14 cellular contexts compared by ENCODE assay signal in the genomic region with DNA sequence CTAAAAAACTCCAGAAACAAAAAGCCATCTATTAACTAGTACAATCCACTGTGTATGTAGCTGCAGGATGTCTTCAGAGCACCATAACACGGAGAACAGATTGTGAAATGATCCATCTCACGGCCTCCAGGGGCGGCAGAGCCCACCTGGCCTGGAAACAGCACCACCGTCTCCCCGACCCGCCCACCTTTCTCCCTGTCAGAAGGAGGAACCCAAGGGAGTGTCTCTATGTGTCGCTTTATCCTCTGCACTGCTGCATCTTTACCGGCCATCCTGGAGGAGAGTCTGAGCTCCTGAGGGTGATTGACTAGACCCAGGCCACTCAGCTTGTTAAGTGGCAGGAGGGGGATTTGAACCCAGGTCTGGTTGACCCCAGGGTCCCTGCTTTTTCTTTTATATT.
"Had no signal": no experiment of that assay in that cellular context is flagged by ENCODE, and none has a peak within 500 bp of the region (broad histone marks: within the 10 kb centered on the region; RNA-seq: fewer than 3 reads in every experiment).

No MANE protein-coding gene starts in this region.

- H3K9me3 ChIP-seq: vagina had no signal

- H3K27me3 ChIP-seq: brain microvascular endothelial cell, vagina had no signal

- H3K27ac ChIP-seq: brain microvascular endothelial cell, left ventricle myocardium inferior, tibial nerve, vagina had no signal

- H3K4me3 ChIP-seq: left ventricle myocardium inferior, tibial nerve, vagina had no signal

- H3K4me3 Mint-ChIP-seq: activated CD8-positive, alpha-beta T cell treated with anti-CD3 and anti-CD28 coated beads for 36 hours; activated naive CD8-positive, alpha-beta T cell treated with anti-CD3 and anti-CD28 coated beads for 36 hours; activated T-helper 1 cell treated with anti-CD3 and anti-CD28 coated beads, Interleukin-12 subunit alpha, Interleukin-12 subunit beta, Interleukin-2, Interleukin-4 antibody, amounts not matched to agents 30 ng/mL and 10 ng/mL and 1 ng/mL, durations not matched to agents 14 hours and 24 hours and 36 hours; naive thymus-derived CD8-positive, alpha-beta T cell had no signal

- H3K36me3 ChIP-seq: brain microvascular endothelial cell, left ventricle myocardium inferior, tibial nerve, vagina had no signal

- H3K4me1 Mint-ChIP-seq: activated naive CD8-positive, alpha-beta T cell treated with anti-CD3 and anti-CD28 coated beads for 36 hours; naive thymus-derived CD8-positive, alpha-beta T cell had no signal

- H3K4me1 ChIP-seq: left ventricle myocardium inferior, tibial nerve had no signal

- H3K9me3 Mint-ChIP-seq: activated CD8-positive, alpha-beta T cell treated with anti-CD3 and anti-CD28 coated beads for 36 hours; activated naive CD8-positive, alpha-beta T cell treated with anti-CD3 and anti-CD28 coated beads for 36 hours; activated T-helper 1 cell treated with anti-CD3 and anti-CD28 coated beads, Interleukin-12 subunit alpha, Interleukin-12 subunit beta, Interleukin-2, Interleukin-4 antibody, amounts not matched to agents 30 ng/mL and 10 ng/mL and 1 ng/mL, durations not matched to agents 14 hours and 24 hours and 36 hours had no signal

- DNase-seq: activated CD4-positive, alpha-beta T cell treated with anti-CD3 and anti-CD28 coated beads for 4 hours; activated CD8-positive, alpha-beta T cell treated with anti-CD3 and anti-CD28 coated beads for 36 hours; activated naive CD8-positive, alpha-beta T cell treated with anti-CD3 and anti-CD28 coated beads for 36 hours; brain microvascular endothelial cell; effector CD8-positive, alpha-beta T cell; left ventricle myocardium inferior; naive thymus-derived CD8-positive, alpha-beta T cell; stimulated activated CD4-positive, alpha-beta T cell treated with anti-CD3 and anti-CD28 coated beads, Interleukin-2, amount 100 ng/mL, for 48 hours; stimulated activated naive CD4-positive, alpha-beta T cell; substantia nigra; T-helper 2 cell had no signal

- H3K36me3 Mint-ChIP-seq: activated naive CD8-positive, alpha-beta T cell treated with anti-CD3 and anti-CD28 coated beads for 36 hours; naive thymus-derived CD8-positive, alpha-beta T cell had no signal

- H3K27ac Mint-ChIP-seq: activated CD8-positive, alpha-beta T cell treated with anti-CD3 and anti-CD28 coated beads for 36 hours; activated naive CD8-positive, alpha-beta T cell treated with anti-CD3 and anti-CD28 coated beads for 36 hours; activated T-helper 1 cell treated with anti-CD3 and anti-CD28 coated beads, Interleukin-12 subunit alpha, Interleukin-12 subunit beta, Interleukin-2, Interleukin-4 antibody, amounts not matched to agents 30 ng/mL and 10 ng/mL and 1 ng/mL, durations not matched to agents 14 hours and 24 hours and 36 hours had no signal

- H3K27me3 Mint-ChIP-seq: activated CD8-positive, alpha-beta T cell treated with anti-CD3 and anti-CD28 coated beads for 36 hours had no signal

- ATAC-seq: activated CD8-positive, alpha-beta T cell treated with anti-CD3 and anti-CD28 coated beads for 36 hours; naive thymus-derived CD8-positive, alpha-beta T cell had no signal
